In the genomic region with DNA sequence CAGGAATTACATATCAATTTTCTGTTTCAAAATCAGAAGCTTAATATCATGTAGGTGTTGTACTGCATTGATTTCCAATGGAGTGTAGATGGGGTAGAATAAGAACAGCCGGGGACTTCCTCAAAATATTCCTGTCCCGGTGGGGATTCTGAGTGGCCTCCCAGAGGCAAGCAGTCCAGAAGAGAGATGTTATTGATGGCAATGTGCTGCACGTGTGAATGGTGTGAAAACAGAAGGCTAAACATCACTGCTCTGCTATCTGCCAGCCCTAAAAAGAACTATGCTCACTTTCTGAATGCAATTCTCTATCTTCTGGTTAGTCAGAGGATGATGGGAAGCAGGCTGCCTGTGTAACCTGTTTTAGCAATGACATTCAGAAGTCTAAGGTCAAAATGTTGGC, we compare ENCODE assay signal across 7 cellular contexts.
"Had no signal": no experiment of that assay in that cellular context is flagged by ENCODE, and none has a peak within 500 bp of the region (broad histone marks: within the 10 kb centered on the region; RNA-seq: fewer than 3 reads in every experiment).

No MANE protein-coding gene starts in this region.

- H3K27ac Mint-ChIP-seq: HFFc6 had no signal

- H3K9me3 Mint-ChIP-seq: HFFc6 had no signal

- H3K36me3 ChIP-seq: HAP-1 had no signal

- H3K4me3 Mint-ChIP-seq: HFFc6 had no signal

- DNase-seq: GM23248, GOT3, H7, HFFc6, IMR-90 had no signal

- H3K27ac ChIP-seq: GM23248 had no signal

- H3K9ac ChIP-seq: GM23248 had no signal

- H3K4me3 ChIP-seq: GM23248, HAP-1, K562 had no signal

- H3K4me1 ChIP-seq: HAP-1 had no signal

- H3K9me3 ChIP-seq: HAP-1 had no signal
